In the genomic region with DNA sequence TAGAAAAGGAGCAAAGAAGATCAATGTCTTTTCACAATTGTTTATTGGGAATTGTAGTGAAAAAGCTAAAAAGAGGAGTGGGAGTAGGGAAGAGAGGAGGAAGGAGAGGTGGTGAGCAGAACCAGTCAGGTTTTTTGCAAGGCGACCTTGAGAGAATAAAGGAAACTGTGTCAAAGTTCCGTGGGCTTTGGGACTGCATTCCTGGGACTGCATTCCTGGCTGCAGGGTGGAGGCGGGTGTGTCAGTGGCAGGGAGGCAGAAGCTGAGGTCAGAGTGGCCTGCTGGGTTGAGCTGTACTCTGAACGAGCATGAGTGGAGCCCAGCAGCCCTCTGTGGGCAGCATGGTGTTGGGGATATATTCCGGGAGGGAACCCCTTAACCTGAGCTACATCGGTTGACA, we compare ENCODE assay signal across 1 cellular context.
TF ChIP-seq lines count a peak whose summit lies in the region.

No MANE protein-coding gene starts in this region.

TF ChIP-seq in IMR-90, 13 proteins besides CTCF, POLR2A, EP300 and RAD21 (continued from another document):
- TF ChIP-seq, protein P1, sequence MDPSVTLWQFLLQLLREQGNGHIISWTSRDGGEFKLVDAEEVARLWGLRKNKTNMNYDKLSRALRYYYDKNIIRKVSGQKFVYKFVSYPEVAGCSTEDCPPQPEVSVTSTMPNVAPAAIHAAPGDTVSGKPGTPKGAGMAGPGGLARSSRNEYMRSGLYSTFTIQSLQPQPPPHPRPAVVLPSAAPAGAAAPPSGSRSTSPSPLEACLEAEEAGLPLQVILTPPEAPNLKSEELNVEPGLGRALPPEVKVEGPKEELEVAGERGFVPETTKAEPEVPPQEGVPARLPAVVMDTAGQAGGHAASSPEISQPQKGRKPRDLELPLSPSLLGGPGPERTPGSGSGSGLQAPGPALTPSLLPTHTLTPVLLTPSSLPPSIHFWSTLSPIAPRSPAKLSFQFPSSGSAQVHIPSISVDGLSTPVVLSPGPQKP (IDR thresholded peaks at IDR 0.05; ENCODE audit: borderline replicate concordance, low read depth, low read length): no peak
- TF ChIP-seq NFE2L2 (IDR thresholded peaks at IDR 0.05; ENCODE audit: low read depth, low read length) (no peak), MXI1 (IDR thresholded peaks at IDR 0.05; ENCODE audit: borderline replicate concordance, low read depth, low read length) (no peak), MAFK (IDR thresholded peaks at IDR 0.05; ENCODE audit: low read depth, low read length) (no peak), SMC3 (IDR thresholded peaks at IDR 0.05; ENCODE audit: low read depth, low read length) (no peak), MAZ (IDR thresholded peaks at IDR 0.05; ENCODE audit: borderline replicate concordance, low read depth, low read length) (no peak), RFX5 (IDR thresholded peaks at IDR 0.05; ENCODE audit: low read depth, low read length) (no peak), FOS (IDR thresholded peaks at IDR 0.05; ENCODE audit: low read depth, low read length) (no peak), RCOR1 (IDR thresholded peaks at IDR 0.05; ENCODE audit: insufficient replicate concordance, low read length) (no peak), BHLHE40 (IDR thresholded peaks at IDR 0.05; ENCODE audit: low read depth, low read length) (no peak), CEBPB (IDR thresholded peaks at IDR 0.05; ENCODE audit: low read depth, low read length) (no peak)
- TF ChIP-seq, protein P2, sequence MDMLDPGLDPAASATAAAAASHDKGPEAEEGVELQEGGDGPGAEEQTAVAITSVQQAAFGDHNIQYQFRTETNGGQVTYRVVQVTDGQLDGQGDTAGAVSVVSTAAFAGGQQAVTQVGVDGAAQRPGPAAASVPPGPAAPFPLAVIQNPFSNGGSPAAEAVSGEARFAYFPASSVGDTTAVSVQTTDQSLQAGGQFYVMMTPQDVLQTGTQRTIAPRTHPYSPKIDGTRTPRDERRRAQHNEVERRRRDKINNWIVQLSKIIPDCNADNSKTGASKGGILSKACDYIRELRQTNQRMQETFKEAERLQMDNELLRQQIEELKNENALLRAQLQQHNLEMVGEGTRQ (IDR thresholded peaks at IDR 0.05; ENCODE audit: low read depth, low read length): no peak
TF ChIP-seq in IMR-90: peak in this region for 0.
